1 cellular context compared by ENCODE assay signal in the genomic region with DNA sequence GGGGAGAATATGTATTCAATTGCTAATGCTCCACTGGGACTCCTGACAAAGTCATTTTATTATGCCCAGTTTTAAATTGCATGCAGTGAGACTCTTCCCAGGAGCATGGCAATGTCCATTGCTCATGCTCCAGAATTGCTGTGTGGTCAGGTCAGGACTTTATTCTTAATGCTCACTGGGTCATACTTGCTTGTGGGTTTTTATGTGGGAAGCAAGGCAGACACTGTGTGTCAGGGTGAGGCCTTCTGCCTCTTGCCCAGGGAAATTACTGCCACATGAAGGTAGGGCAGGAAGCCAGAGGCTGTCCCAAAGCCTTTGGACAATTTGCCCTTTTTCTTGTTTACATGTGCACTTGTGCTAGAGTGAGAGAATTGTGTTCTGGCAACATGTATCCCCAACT.
TF ChIP-seq lines count a peak whose summit lies in the region.

No MANE protein-coding gene starts in this region.

TF ChIP-seq in SK-N-SH treated with all-trans-retinoic acid at 6 μM for 48 hours, 23 proteins besides CTCF, POLR2A, EP300 and RAD21 (continued from another document):
- TF ChIP-seq ESRRG (CRISPR knock-in tag; IDR thresholded peaks at IDR 0.05) (no peak), ZFP3 (CRISPR knock-in tag; IDR thresholded peaks at IDR 0.05) (no peak)
- TF ChIP-seq, protein P1, sequence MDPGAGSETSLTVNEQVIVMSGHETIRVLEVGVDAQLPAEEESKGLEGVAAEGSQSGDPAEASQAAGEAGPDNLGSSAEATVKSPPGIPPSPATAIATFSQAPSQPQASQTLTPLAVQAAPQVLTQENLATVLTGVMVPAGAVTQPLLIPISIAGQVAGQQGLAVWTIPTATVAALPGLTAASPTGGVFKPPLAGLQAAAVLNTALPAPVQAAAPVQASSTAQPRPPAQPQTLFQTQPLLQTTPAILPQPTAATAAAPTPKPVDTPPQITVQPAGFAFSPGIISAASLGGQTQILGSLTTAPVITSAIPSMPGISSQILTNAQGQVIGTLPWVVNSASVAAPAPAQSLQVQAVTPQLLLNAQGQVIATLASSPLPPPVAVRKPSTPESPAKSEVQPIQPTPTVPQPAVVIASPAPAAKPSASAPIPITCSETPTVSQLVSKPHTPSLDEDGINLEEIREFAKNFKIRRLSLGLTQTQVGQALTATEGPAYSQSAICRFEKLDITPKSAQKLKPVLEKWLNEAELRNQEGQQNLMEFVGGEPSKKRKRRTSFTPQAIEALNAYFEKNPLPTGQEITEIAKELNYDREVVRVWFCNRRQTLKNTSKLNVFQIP (CRISPR knock-in tag; IDR thresholded peaks at IDR 0.05; ENCODE audit: borderline replicate concordance, low read depth) = no peak
- TF ChIP-seq, protein P2, sequence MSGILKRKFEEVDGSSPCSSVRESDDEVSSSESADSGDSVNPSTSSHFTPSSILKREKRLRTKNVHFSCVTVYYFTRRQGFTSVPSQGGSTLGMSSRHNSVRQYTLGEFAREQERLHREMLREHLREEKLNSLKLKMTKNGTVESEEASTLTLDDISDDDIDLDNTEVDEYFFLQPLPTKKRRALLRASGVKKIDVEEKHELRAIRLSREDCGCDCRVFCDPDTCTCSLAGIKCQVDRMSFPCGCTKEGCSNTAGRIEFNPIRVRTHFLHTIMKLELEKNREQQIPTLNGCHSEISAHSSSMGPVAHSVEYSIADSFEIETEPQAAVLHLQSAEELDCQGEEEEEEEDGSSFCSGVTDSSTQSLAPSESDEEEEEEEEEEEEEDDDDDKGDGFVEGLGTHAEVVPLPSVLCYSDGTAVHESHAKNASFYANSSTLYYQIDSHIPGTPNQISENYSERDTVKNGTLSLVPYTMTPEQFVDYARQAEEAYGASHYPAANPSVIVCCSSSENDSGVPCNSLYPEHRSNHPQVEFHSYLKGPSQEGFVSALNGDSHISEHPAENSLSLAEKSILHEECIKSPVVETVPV (CRISPR knock-in tag; IDR thresholded peaks at IDR 0.05) = no peak
